1 cellular context compared by ENCODE assay signal in the genomic region with DNA sequence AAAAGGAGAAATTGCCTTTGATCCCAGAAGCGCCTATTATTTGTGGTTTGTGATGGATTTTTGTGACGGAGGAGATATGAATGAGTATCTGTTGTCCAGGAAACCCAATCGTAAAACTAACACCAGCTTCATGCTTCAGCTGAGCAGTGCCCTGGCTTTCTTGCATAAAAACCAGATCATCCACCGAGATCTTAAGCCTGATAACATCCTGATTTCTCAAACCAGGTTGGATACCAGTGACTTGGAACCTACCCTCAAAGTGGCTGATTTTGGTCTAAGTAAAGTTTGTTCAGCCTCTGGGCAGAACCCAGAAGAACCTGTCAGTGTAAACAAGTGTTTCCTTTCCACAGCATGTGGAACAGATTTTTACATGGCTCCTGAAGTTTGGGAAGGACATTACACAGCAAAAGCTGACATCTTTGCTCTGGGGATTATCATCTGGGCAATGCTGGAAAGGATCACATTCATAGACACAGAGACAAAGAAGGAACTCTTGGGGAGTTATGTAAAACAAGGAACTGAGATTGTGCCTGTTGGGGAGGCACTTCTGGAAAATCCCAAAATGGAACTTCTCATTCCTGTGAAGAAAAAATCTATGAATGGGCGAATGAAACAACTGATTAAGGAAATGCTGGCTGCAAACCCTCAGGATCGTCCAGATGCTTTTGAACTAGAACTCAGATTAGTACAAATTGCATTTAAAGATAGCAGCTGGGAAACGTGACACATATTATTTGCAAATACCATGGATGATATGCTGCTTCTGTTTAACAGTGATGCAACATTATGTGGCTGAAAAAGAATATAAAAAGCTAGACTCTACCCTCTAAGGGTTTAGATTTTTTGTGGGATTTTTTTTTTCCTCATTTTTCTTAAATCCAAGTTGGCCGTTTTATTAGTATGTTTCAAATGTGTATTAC.
TF ChIP-seq lines count a peak whose summit lies in the region.

No MANE protein-coding gene starts in this region.

TF ChIP-seq in K562, 482 proteins besides CTCF, POLR2A, EP300 and RAD21 (continued from another document and continues in another):
- TF ChIP-seq, protein P1, sequence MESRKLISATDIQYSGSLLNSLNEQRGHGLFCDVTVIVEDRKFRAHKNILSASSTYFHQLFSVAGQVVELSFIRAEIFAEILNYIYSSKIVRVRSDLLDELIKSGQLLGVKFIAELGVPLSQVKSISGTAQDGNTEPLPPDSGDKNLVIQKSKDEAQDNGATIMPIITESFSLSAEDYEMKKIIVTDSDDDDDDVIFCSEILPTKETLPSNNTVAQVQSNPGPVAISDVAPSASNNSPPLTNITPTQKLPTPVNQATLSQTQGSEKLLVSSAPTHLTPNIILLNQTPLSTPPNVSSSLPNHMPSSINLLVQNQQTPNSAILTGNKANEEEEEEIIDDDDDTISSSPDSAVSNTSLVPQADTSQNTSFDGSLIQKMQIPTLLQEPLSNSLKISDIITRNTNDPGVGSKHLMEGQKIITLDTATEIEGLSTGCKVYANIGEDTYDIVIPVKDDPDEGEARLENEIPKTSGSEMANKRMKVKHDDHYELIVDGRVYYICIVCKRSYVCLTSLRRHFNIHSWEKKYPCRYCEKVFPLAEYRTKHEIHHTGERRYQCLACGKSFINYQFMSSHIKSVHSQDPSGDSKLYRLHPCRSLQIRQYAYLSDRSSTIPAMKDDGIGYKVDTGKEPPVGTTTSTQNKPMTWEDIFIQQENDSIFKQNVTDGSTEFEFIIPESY (CRISPR knock-in tag; IDR thresholded peaks at IDR 0.05), result no peak
- no peak for TF ChIP-seq BCL6 (CRISPR knock-in tag; IDR thresholded peaks at IDR 0.05)
- no peak for TF ChIP-seq ZNF77 (CRISPR knock-in tag; IDR thresholded peaks at IDR 0.05)
- no peak for TF ChIP-seq RBBP5 (IDR thresholded peaks at IDR 0.05; ENCODE audit: borderline replicate concordance, insufficient read depth, low read length, poor library complexity, severe bottlenecking)
- TF ChIP-seq TARDBP (IDR thresholded peaks at IDR 0.05), result no peak
- TF ChIP-seq ZNF212 (CRISPR knock-in tag; IDR thresholded peaks at IDR 0.05), result no peak
- TF ChIP-seq, protein P2, sequence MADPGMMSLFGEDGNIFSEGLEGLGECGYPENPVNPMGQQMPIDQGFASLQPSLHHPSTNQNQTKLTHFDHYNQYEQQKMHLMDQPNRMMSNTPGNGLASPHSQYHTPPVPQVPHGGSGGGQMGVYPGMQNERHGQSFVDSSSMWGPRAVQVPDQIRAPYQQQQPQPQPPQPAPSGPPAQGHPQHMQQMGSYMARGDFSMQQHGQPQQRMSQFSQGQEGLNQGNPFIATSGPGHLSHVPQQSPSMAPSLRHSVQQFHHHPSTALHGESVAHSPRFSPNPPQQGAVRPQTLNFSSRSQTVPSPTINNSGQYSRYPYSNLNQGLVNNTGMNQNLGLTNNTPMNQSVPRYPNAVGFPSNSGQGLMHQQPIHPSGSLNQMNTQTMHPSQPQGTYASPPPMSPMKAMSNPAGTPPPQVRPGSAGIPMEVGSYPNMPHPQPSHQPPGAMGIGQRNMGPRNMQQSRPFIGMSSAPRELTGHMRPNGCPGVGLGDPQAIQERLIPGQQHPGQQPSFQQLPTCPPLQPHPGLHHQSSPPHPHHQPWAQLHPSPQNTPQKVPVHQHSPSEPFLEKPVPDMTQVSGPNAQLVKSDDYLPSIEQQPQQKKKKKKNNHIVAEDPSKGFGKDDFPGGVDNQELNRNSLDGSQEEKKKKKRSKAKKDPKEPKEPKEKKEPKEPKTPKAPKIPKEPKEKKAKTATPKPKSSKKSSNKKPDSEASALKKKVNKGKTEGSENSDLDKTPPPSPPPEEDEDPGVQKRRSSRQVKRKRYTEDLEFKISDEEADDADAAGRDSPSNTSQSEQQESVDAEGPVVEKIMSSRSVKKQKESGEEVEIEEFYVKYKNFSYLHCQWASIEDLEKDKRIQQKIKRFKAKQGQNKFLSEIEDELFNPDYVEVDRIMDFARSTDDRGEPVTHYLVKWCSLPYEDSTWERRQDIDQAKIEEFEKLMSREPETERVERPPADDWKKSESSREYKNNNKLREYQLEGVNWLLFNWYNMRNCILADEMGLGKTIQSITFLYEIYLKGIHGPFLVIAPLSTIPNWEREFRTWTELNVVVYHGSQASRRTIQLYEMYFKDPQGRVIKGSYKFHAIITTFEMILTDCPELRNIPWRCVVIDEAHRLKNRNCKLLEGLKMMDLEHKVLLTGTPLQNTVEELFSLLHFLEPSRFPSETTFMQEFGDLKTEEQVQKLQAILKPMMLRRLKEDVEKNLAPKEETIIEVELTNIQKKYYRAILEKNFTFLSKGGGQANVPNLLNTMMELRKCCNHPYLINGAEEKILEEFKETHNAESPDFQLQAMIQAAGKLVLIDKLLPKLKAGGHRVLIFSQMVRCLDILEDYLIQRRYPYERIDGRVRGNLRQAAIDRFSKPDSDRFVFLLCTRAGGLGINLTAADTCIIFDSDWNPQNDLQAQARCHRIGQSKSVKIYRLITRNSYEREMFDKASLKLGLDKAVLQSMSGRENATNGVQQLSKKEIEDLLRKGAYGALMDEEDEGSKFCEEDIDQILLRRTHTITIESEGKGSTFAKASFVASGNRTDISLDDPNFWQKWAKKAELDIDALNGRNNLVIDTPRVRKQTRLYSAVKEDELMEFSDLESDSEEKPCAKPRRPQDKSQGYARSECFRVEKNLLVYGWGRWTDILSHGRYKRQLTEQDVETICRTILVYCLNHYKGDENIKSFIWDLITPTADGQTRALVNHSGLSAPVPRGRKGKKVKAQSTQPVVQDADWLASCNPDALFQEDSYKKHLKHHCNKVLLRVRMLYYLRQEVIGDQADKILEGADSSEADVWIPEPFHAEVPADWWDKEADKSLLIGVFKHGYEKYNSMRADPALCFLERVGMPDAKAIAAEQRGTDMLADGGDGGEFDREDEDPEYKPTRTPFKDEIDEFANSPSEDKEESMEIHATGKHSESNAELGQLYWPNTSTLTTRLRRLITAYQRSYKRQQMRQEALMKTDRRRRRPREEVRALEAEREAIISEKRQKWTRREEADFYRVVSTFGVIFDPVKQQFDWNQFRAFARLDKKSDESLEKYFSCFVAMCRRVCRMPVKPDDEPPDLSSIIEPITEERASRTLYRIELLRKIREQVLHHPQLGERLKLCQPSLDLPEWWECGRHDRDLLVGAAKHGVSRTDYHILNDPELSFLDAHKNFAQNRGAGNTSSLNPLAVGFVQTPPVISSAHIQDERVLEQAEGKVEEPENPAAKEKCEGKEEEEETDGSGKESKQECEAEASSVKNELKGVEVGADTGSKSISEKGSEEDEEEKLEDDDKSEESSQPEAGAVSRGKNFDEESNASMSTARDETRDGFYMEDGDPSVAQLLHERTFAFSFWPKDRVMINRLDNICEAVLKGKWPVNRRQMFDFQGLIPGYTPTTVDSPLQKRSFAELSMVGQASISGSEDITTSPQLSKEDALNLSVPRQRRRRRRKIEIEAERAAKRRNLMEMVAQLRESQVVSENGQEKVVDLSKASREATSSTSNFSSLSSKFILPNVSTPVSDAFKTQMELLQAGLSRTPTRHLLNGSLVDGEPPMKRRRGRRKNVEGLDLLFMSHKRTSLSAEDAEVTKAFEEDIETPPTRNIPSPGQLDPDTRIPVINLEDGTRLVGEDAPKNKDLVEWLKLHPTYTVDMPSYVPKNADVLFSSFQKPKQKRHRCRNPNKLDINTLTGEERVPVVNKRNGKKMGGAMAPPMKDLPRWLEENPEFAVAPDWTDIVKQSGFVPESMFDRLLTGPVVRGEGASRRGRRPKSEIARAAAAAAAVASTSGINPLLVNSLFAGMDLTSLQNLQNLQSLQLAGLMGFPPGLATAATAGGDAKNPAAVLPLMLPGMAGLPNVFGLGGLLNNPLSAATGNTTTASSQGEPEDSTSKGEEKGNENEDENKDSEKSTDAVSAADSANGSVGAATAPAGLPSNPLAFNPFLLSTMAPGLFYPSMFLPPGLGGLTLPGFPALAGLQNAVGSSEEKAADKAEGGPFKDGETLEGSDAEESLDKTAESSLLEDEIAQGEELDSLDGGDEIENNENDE (IDR thresholded peaks at IDR 0.05; ENCODE audit: low read depth, low read length), result no peak
- TF ChIP-seq PRPF4 (IDR thresholded peaks at IDR 0.05; ENCODE audit: insufficient read depth, low read depth, low read length, poor library complexity, severe bottlenecking), result no peak
- TF ChIP-seq NCOA4 (IDR thresholded peaks at IDR 0.05; ENCODE audit: partially characterized antibody), result no peak
- TF ChIP-seq YY1 (IDR thresholded peaks at IDR 0.05; ENCODE audit: borderline replicate concordance in 1 of 3, control insufficient read depth in 1 of 3, extremely low read depth in 1 of 3, insufficient read depth in 3 of 3, insufficient read length in 1 of 3, insufficient replicate concordance in 2 of 3, low read depth in 1 of 3, low read length in 2 of 3), result no peak
- TF ChIP-seq SMAD2 (IDR thresholded peaks at IDR 0.05; ENCODE audit: low read depth, low read length), result no peak
- no peak for TF ChIP-seq ZNF146 (CRISPR knock-in tag; IDR thresholded peaks at IDR 0.05; ENCODE audit: unreplicated experiment)
- no peak for TF ChIP-seq EHMT2 (IDR thresholded peaks at IDR 0.05)
- TF ChIP-seq L3MBTL2 (IDR thresholded peaks at IDR 0.05), result no peak
- TF ChIP-seq CXXC5 (CRISPR knock-in tag; IDR thresholded peaks at IDR 0.05), result no peak; the same call in 1 of the 2 replicates
- TF ChIP-seq, protein P3, sequence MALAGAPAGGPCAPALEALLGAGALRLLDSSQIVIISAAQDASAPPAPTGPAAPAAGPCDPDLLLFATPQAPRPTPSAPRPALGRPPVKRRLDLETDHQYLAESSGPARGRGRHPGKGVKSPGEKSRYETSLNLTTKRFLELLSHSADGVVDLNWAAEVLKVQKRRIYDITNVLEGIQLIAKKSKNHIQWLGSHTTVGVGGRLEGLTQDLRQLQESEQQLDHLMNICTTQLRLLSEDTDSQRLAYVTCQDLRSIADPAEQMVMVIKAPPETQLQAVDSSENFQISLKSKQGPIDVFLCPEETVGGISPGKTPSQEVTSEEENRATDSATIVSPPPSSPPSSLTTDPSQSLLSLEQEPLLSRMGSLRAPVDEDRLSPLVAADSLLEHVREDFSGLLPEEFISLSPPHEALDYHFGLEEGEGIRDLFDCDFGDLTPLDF (CRISPR knock-in tag; IDR thresholded peaks at IDR 0.05), result peak; percentile 28; the same call in 1 of the 2 replicates
- TF ChIP-seq SIRT6 (IDR thresholded peaks at IDR 0.05; ENCODE audit: low read depth, low read length), result no peak
- no peak for TF ChIP-seq ZNF75A (CRISPR knock-in tag; IDR thresholded peaks at IDR 0.05)
- TF ChIP-seq ZNF274 (IDR thresholded peaks at IDR 0.05; ENCODE audit: borderline replicate concordance, low read depth, low read length), result no peak
- TF ChIP-seq GATAD2B (IDR thresholded peaks at IDR 0.05; ENCODE audit: borderline replicate concordance), result no peak
- TF ChIP-seq, protein P4, sequence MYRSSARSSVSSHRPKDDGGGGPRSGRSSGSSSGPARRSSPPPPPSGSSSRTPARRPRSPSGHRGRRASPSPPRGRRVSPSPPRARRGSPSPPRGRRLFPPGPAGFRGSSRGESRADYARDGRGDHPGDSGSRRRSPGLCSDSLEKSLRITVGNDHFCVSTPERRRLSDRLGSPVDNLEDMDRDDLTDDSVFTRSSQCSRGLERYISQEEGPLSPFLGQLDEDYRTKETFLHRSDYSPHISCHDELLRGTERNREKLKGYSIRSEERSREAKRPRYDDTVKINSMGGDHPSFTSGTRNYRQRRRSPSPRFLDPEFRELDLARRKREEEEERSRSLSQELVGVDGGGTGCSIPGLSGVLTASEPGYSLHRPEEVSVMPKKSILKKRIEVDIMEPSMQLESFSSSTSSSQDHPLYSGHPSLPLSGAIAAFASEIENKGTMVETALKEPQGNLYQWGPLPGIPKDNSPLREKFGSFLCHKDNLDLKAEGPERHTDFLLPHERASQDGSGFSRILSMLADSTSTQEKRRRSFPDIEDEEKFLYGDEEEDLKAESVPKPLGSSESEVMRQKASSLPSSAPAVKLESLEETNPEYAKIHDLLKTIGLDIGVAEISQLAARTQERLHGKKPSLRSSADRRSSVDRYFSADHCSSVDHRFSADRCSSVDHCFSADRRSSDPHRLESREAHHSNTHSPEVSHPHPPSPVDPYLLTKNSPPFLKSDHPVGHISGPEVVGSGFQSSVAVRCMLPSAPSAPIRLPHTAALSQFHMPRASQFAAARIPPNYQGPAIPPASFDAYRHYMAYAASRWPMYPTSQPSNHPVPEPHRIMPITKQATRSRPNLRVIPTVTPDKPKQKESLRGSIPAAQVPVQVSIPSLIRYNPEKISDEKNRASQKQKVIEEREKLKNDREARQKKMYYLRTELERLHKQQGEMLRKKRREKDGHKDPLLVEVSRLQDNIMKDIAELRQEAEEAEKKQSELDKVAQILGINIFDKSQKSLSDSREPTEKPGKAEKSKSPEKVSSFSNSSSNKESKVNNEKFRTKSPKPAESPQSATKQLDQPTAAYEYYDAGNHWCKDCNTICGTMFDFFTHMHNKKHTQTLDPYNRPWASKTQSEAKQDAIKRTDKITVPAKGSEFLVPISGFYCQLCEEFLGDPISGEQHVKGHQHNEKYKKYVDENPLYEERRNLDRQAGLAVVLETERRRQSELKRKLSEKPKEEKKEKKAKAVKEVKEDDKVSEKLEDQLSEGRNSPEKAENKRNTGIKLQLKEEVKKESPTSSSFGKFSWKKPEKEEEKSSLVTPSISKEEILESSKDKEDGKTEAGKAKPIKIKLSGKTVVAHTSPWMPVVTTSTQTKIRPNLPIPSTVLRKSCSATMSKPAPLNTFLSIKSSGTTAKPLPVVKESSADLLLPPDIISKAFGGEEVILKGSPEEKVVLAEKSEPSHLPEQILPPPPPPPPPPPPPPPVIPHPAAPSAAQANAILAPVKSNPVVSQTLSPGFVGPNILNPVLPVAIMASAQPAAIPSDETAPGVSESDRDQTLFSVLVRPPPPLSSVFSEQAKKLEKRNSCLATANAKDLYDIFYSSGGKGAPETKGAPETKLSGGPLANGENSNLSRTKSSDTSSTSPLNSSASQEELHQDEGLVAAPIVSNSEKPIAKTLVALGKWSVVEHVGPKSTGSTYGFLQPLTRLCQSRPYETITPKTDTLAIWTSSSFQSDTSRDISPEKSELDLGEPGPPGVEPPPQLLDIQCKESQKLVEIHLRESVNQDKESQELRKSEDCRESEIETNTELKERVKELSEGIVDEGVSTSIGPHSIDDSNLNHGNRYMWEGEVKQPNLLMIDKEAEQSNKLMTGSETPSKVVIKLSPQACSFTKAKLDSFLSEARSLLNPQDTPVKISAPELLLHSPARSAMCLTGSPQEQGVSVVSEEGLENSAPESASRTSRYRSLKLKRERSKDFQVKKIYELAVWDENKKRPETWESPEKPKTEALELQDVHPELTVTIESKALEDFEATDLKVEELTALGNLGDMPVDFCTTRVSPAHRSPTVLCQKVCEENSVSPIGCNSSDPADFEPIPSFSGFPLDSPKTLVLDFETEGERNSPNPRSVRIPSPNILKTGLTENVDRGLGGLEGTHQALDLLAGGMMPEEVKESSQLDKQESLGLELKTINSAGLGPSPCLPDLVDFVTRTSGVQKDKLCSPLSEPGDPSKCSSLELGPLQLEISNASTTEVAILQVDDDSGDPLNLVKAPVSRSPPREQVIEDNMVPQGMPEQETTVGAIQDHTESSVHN (IDR thresholded peaks at IDR 0.05; ENCODE audit: borderline replicate concordance in 1 of 2, low read depth in 1 of 2), result peak in 1 of 2 experiments; percentile 52; a peak in 1 of 4 replicates
- TF ChIP-seq PHF21A (IDR thresholded peaks at IDR 0.05; ENCODE audit: borderline replicate concordance, low read depth), result no peak
- TF ChIP-seq C11orf30 (IDR thresholded peaks at IDR 0.05; ENCODE audit: low read depth), result no peak
- no peak for TF ChIP-seq SMARCA5 (IDR thresholded peaks at IDR 0.05)
